23 cellular contexts compared by ENCODE assay signal in the genomic region with DNA sequence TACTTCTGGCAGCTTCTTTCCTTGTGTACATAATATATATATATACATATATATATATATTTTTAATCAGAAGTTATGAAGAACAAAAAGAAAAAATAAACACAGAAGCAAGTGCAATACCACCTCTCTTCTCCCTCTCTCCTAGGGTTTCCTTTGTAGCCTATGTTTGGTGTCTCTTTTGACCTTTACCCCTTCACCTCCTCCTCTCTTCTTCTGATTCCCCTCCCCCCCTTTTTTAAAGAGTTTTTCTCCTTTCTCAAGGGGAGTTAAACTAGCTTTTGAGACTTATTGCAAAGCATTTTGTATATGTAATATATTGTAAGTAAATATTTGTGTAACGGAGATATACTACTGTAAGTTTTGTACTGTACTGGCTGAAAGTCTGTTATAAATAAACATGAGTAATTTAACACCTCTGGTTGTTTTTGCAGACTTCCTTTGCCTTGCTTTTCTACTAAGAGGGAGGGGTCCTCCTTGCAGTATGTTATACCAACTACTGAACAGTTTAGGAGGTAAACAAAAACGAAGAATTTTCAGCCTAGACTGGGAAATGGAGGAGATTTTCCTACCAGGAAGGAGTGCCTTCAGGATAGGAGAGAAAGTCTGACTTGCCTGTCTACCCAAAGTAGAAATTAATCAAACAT. TPM values are rescaled to one million over a fixed set of nuclear protein-coding genes. Genes with fewer than 3 reads are reported as not detected.
A peak's percentile ranks its signal among the peaks of the same experiment; 100 is the strongest.
DNase-seq lines count a peak whose midpoint lies in the region; ATAC-seq and TF ChIP-seq lines count a peak whose summit lies in the region.
"Had no signal": no experiment of that assay in that cellular context is flagged by ENCODE, and none has a peak within 500 bp of the region (broad histone marks: within the 10 kb centered on the region; RNA-seq: fewer than 3 reads in every experiment).

No MANE protein-coding gene starts in this region.

- H3K36me3 Mint-ChIP-seq in T-helper 1 cell treated with Interleukin-12 subunit alpha and Interleukin-12 subunit beta and Interleukin-4 antibody, amounts not matched to agents 30 μg/mL and 1 μg/mL, for 36 hours (ENCODE audit: low read depth) = peaks cover 54% of the 10 kb centered on the region
- H3K36me3 Mint-ChIP-seq in stimulated activated naive CD8-positive, alpha-beta T cell treated with anti-CD3 and anti-CD28 coated beads, Interleukin-15, Interleukin-2, amounts not matched to agents 100 ng/mL and 50 ng/mL, for 24 hours (ENCODE audit: low read depth) = peaks cover 45% of the 10 kb centered on the region
- peaks cover 32% of the 10 kb centered on the region for H3K36me3 Mint-ChIP-seq in endodermal cell (ENCODE audit: low read depth)

- H3K27ac ChIP-seq in endodermal cell (ENCODE audit: low read depth, low read length) = no peak overlapping the region
- H3K27ac ChIP-seq: psoas muscle, RWPE1, transverse colon had no signal

- no peaks in the 10 kb centered on the region for H3K9me3 ChIP-seq in endodermal cell (ENCODE audit: control insufficient read depth, low read length)
- H3K9me3 ChIP-seq: psoas muscle, SK-N-SH, transverse colon had no signal

- H3K27me3 ChIP-seq in endodermal cell (ENCODE audit: control insufficient read depth, insufficient read depth, low read length, poor library complexity, severe bottlenecking) = no peaks in the 10 kb centered on the region
- H3K27me3 ChIP-seq: transverse colon had no signal

- TF ChIP-seq CTCF in endodermal cell (conservative IDR thresholded peaks at IDR 0.05) = no peak

- no peaks in the 10 kb centered on the region for H3K4me1 ChIP-seq in endodermal cell (ENCODE audit: control insufficient read depth, insufficient read depth, low read length)

- ATAC-seq in stimulated activated naive CD8-positive, alpha-beta T cell treated with anti-CD3 and anti-CD28 coated beads, Interleukin-15, Interleukin-2, amounts not matched to agents 100 U/mL and 50 U/mL, for 24 hours = no peak
- no peak for ATAC-seq in left lobe of liver
- ATAC-seq: psoas muscle had no signal

- H3K9ac ChIP-seq in endodermal cell (ENCODE audit: extremely low read depth, low read length, poor library complexity, severe bottlenecking) = no peak overlapping the region
- H3K9ac ChIP-seq: SK-N-SH had no signal

- no peaks in the 10 kb centered on the region for H3K9me3 Mint-ChIP-seq in T-helper 1 cell treated with Interleukin-12 subunit alpha and Interleukin-12 subunit beta and Interleukin-4 antibody, amounts not matched to agents 30 μg/mL and 1 μg/mL, for 36 hours
- H3K9me3 Mint-ChIP-seq in stimulated activated naive CD8-positive, alpha-beta T cell treated with anti-CD3 and anti-CD28 coated beads, Interleukin-15, Interleukin-2, amounts not matched to agents 100 ng/mL and 50 ng/mL, for 24 hours = no peaks in the 10 kb centered on the region
- no peaks in the 10 kb centered on the region for H3K9me3 Mint-ChIP-seq in endodermal cell
- H3K9me3 Mint-ChIP-seq: activated B cell treated with CpG ODN at 0.5 μM for 24 hours; dendritic cell treated with granulocyte-macrophage colony-stimulating factor and Interleukin-4, amounts not matched to agents 40 ng/mL and 50 ng/mL, for 4 days had no signal

- H3K4me3 Mint-ChIP-seq in T-helper 1 cell treated with Interleukin-12 subunit alpha and Interleukin-12 subunit beta and Interleukin-4 antibody, amounts not matched to agents 30 μg/mL and 1 μg/mL, for 36 hours = no peak overlapping the region
- H3K4me3 Mint-ChIP-seq in stimulated activated naive CD8-positive, alpha-beta T cell treated with anti-CD3 and anti-CD28 coated beads, Interleukin-15, Interleukin-2, amounts not matched to agents 100 ng/mL and 50 ng/mL, for 24 hours = peak overlapping the region; percentile 17
- H3K4me3 Mint-ChIP-seq in endodermal cell = no peak overlapping the region
- H3K4me3 Mint-ChIP-seq: activated B cell treated with CpG ODN at 0.5 μM for 24 hours; dendritic cell treated with granulocyte-macrophage colony-stimulating factor and Interleukin-4, amounts not matched to agents 40 ng/mL and 50 ng/mL, for 4 days had no signal

- no peak for DNase-seq in T-helper 1 cell
- DNase-seq in stimulated activated naive CD8-positive, alpha-beta T cell treated with anti-CD3 and anti-CD28 coated beads, Interleukin-15, Interleukin-2, amounts not matched to agents 100 U/mL and 50 U/mL, for 24 hours = no peak
- DNase-seq in endodermal cell = no peak
- DNase-seq in dermis blood vessel endothelial cell = no peak
- no peak for DNase-seq in left lobe of liver (ENCODE audit: low spot score)
- no peak for DNase-seq in SKM-1 (lab: John Stamatoyannopoulos, UW; ENCODE audit: unreplicated experiment)
- DNase-seq: 8988T, activated B cell treated with CpG ODN at 0.5 μM for 24 hours, amniotic stem cell, GF-D8, GOT3, mammary epithelial cell, NCI-H1105, NCI-H2029 treated with DMSO at 0.1 percent for 48 hours, NCI-H82, psoas muscle, SK-N-SH, T-helper 9 cell, transverse colon had no signal

- H3K4me1 Mint-ChIP-seq in T-helper 1 cell treated with Interleukin-12 subunit alpha and Interleukin-12 subunit beta and Interleukin-4 antibody, amounts not matched to agents 30 μg/mL and 1 μg/mL, for 36 hours (ENCODE audit: low read depth) = peaks cover 46% of the 10 kb centered on the region
- H3K4me1 Mint-ChIP-seq in stimulated activated naive CD8-positive, alpha-beta T cell treated with anti-CD3 and anti-CD28 coated beads, Interleukin-15, Interleukin-2, amounts not matched to agents 100 ng/mL and 50 ng/mL, for 24 hours (ENCODE audit: low read depth) = peaks cover 89% of the 10 kb centered on the region
- peaks cover 17% of the 10 kb centered on the region for H3K4me1 Mint-ChIP-seq in endodermal cell

- no peaks in the 10 kb centered on the region for H3K27me3 Mint-ChIP-seq in T-helper 1 cell treated with Interleukin-12 subunit alpha and Interleukin-12 subunit beta and Interleukin-4 antibody, amounts not matched to agents 30 μg/mL and 1 μg/mL, for 36 hours (ENCODE audit: low read depth)
- no peaks in the 10 kb centered on the region for H3K27me3 Mint-ChIP-seq in stimulated activated naive CD8-positive, alpha-beta T cell treated with anti-CD3 and anti-CD28 coated beads, Interleukin-15, Interleukin-2, amounts not matched to agents 100 ng/mL and 50 ng/mL, for 24 hours
- no peaks in the 10 kb centered on the region for H3K27me3 Mint-ChIP-seq in endodermal cell (ENCODE audit: insufficient read depth)
- H3K27me3 Mint-ChIP-seq: activated B cell treated with CpG ODN at 0.5 μM for 24 hours; dendritic cell treated with granulocyte-macrophage colony-stimulating factor and Interleukin-4, amounts not matched to agents 40 ng/mL and 50 ng/mL, for 4 days had no signal

- H3K27ac Mint-ChIP-seq in T-helper 1 cell treated with Interleukin-12 subunit alpha and Interleukin-12 subunit beta and Interleukin-4 antibody, amounts not matched to agents 30 μg/mL and 1 μg/mL, for 36 hours = peak overlapping the region; percentile 72
- peak overlapping the region; percentile 50 for H3K27ac Mint-ChIP-seq in stimulated activated naive CD8-positive, alpha-beta T cell treated with anti-CD3 and anti-CD28 coated beads, Interleukin-15, Interleukin-2, amounts not matched to agents 100 ng/mL and 50 ng/mL, for 24 hours
- peak overlapping the region; percentile 12 for H3K27ac Mint-ChIP-seq in endodermal cell
- H3K27ac Mint-ChIP-seq: activated B cell treated with CpG ODN at 0.5 μM for 24 hours; dendritic cell treated with granulocyte-macrophage colony-stimulating factor and Interleukin-4, amounts not matched to agents 40 ng/mL and 50 ng/mL, for 4 days had no signal

- H3K4me3 ChIP-seq in endodermal cell (ENCODE audit: low read length) = no peak overlapping the region
- H3K4me3 ChIP-seq: psoas muscle, transverse colon had no signal

- 60 to 90% methylated on average over 1 to 2 of the region's 2 CpGs for WGBS in endodermal cell (ENCODE audit: insufficient coverage in 1 of 2, insufficient read length in 1 of 2), 2 experiments

- peaks cover 19% of the 10 kb centered on the region for H3K36me3 ChIP-seq in endodermal cell (ENCODE audit: control insufficient read depth, insufficient read depth, low read length)
- H3K36me3 ChIP-seq: transverse colon had no signal

RNA-seq across cellular contexts. Expression of gene RPS26, which starts 3.6 kb away (rescaled TPM):
- total RNA-seq in endodermal cell = 10 to 100 TPM; 35.8 to 58.6 TPM
- 2,066 TPM for polyA plus RNA-seq in endodermal cell (2013, experiment 1 of 2)
- 1,971 TPM for polyA plus RNA-seq in endodermal cell (2013, experiment 2 of 2)
- total RNA-seq in dermis blood vessel endothelial cell = 199 and 372 TPM in 2 replicates
- total RNA-seq in left lobe of liver = 31.2 TPM

RNA-seq across cellular contexts. Expression of gene IKZF4, which starts 17.3 kb away (rescaled TPM):
- total RNA-seq in endodermal cell (10 to 100 TPM in 1 of 2 donors, 1 to 10 TPM in 1; 9.8 to 10.2 TPM), dermis blood vessel endothelial cell (0.70 and 1.4 TPM in 2 replicates), left lobe of liver (2.3 TPM)
- polyA plus RNA-seq in endodermal cell (2013, experiment 1 of 2) = 21.4 TPM
- polyA plus RNA-seq in endodermal cell (2013, experiment 2 of 2) = 17.5 TPM

RNA-seq across cellular contexts. Expression of gene SUOX, which starts 41.1 kb away (rescaled TPM):
- 10 to 100 TPM; 23.2 to 27.5 TPM for total RNA-seq in endodermal cell
- polyA plus RNA-seq in endodermal cell (2013, experiment 1 of 2) = 22.5 TPM
- 20.3 TPM for polyA plus RNA-seq in endodermal cell (2013, experiment 2 of 2)
- total RNA-seq in dermis blood vessel endothelial cell = 12.4 and 18.9 TPM in 2 replicates
- total RNA-seq in left lobe of liver = 56.1 TPM

RNA-seq across cellular contexts. Expression of gene ERBB3, which starts 41.8 kb away (rescaled TPM):
- total RNA-seq in endodermal cell (10 to 100 TPM; 45.7 to 51.8 TPM), dermis blood vessel endothelial cell (0.34 and 0.88 TPM in 2 replicates), left lobe of liver (93.2 TPM)
- 41.7 TPM for polyA plus RNA-seq in endodermal cell (2013, experiment 1 of 2)
- 35.4 TPM for polyA plus RNA-seq in endodermal cell (2013, experiment 2 of 2)
- total RNA-seq: activated B cell treated with CpG ODN at 0.5 μM for 24 hours had no signal

Comparison
In these comparisons a context has a peak if more than half of its experiments do, and no peak if none do; other contexts are left out.
1. H3K27ac Mint-ChIP-seq: peak in every context shown above with its lines; median percentile 72 in T-helper 1 cell treated with Interleukin-12 subunit alpha and Interleukin-12 subunit beta and Interleukin-4 antibody, amounts not matched to agents 30 μg/mL and 1 μg/mL, for 36 hours; 50 in stimulated activated naive CD8-positive, alpha-beta T cell treated with anti-CD3 and anti-CD28 coated beads, Interleukin-15, Interleukin-2, amounts not matched to agents 100 ng/mL and 50 ng/mL, for 24 hours; 12 in endodermal cell.